1 cellular context compared by ENCODE assay signal in genomic region chr1:145730900-145731299, GRCh38.
TF ChIP-seq lines count a peak whose summit lies in the region.

No MANE protein-coding gene starts in this region.

TF ChIP-seq in WTC11, 78 proteins besides CTCF, POLR2A, EP300 and RAD21 (continued from another document):
- TF ChIP-seq FOXJ3 (CRISPR knock-in tag; IDR thresholded peaks at IDR 0.05; ENCODE audit: borderline replicate concordance) (no peak), SP1 (CRISPR knock-in tag; conservative IDR thresholded peaks at IDR 0.05) (no peak), ZBTB21 (CRISPR knock-in tag; IDR thresholded peaks at IDR 0.05; ENCODE audit: borderline replicate concordance) (no peak), ARID4B (CRISPR knock-in tag; IDR thresholded peaks at IDR 0.05; ENCODE audit: borderline replicate concordance) (no peak), CREM (CRISPR knock-in tag; IDR thresholded peaks at IDR 0.05) (no peak), USF1 (CRISPR knock-in tag; IDR thresholded peaks at IDR 0.05) (no peak), FOXP4 (CRISPR knock-in tag; IDR thresholded peaks at IDR 0.05) (no peak), MYBL2 (CRISPR knock-in tag; IDR thresholded peaks at IDR 0.05) (no peak), ZNF317 (CRISPR knock-in tag; IDR thresholded peaks at IDR 0.05; ENCODE audit: borderline replicate concordance, low read depth) (no peak), RELA (CRISPR knock-in tag; IDR thresholded peaks at IDR 0.05; ENCODE audit: borderline replicate concordance) (no peak), E2F1 (CRISPR knock-in tag; IDR thresholded peaks at IDR 0.05) (no peak)
